Comparison of ENCODE assay signal across 8 cellular contexts in the genomic region with DNA sequence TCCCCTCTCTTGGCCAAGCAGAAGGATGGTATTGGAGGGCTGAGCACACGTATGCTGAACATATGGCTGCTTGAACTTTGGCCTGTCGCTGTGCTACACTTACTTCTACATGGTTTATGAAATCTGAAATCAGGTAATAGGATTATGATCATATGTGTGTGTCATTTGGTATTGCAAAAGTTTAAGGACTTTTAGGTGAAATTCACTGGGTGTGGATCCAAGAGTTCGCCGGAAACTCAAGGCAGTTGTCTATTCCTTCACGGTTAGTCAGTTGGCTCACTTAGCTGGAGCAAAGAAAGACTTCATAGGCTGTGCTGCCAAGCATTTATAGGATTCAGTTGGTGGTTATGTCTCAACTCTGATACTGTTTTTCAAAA. TPM values are rescaled to one million over a fixed set of nuclear protein-coding genes. Genes with fewer than 3 reads are reported as not detected.
A peak's percentile ranks its signal among the peaks of the same experiment; 100 is the strongest.
DNase-seq lines count a peak whose midpoint lies in the region; ATAC-seq and TF ChIP-seq lines count a peak whose summit lies in the region.

No MANE protein-coding gene starts in this region.

- H3K9me3 ChIP-seq in body of pancreas (no peaks in the 10 kb centered on the region), uterus (no peaks in the 10 kb centered on the region)

- TF ChIP-seq CTCF in body of pancreas (IDR thresholded peaks at IDR 0.05) (no peak), uterus (IDR thresholded peaks at IDR 0.05) (no peak)

- DNase-seq in NCI-H2227 (lab: John Stamatoyannopoulos, UW; ENCODE audit: unreplicated experiment) (peak; percentile 18), NCI-H2227 treated with DMSO at 0.1 percent for 48 hours (lab: John Stamatoyannopoulos, UW) (no peak), MV-4-11 (lab: John Stamatoyannopoulos, UW) (peak; percentile 22), body of pancreas (peak; percentile 23 to 45 (median 28)), lung microvascular endothelial cell (ENCODE audit: low read depth in 2 of 2) (peak; percentile 20 to 57), uterus (peak in 1 of 2 donors; percentile 30), NK-92 (lab: John Stamatoyannopoulos, UW; ENCODE audit: unreplicated experiment) (no peak), SHP77 (lab: John Stamatoyannopoulos, UW) (no peak)

- TF ChIP-seq POLR2A in body of pancreas (IDR thresholded peaks at IDR 0.05) = peak in 2 of 3 donors; percentile 45 to 46
- no peak for TF ChIP-seq POLR2A in uterus (IDR thresholded peaks at IDR 0.05)

- H3K4me1 ChIP-seq in body of pancreas (peaks cover 42% of the 10 kb centered on the region), uterus (peaks cover 0 to 4% of the 10 kb centered on the region in 2 donors)

- H3K36me3 ChIP-seq in body of pancreas (replicated peaks in 1 of 2; ENCODE audit: insufficient read depth in 1 of 2, low read depth in 2 of 2) (no peaks in the 10 kb centered on the region), uterus (no peaks in the 10 kb centered on the region)

- ATAC-seq in body of pancreas = no peak

- WGBS in body of pancreas, 2 donors = 30 to 37% methylated on average over 5 of the region's 5 CpGs

- H3K4me3 ChIP-seq in body of pancreas = peak overlapping the region; percentile 89 to 91
- peak overlapping the region; percentile 62 to 78 for H3K4me3 ChIP-seq in uterus

- H3K27ac ChIP-seq in body of pancreas = peak overlapping the region; percentile 89 to 99 (median 95)
- H3K27ac ChIP-seq in uterus = peak overlapping the region; percentile 96 to 97

- H3K27me3 ChIP-seq in body of pancreas = no peaks in the 10 kb centered on the region
- H3K27me3 ChIP-seq in uterus = no peaks in the 10 kb centered on the region

- intact Hi-C loops in body of pancreas (cut with DNase I) (no loop called here), uterus (cut with DNase I; ENCODE audit: low total_unique reads) (no loop called here)

RNA-seq across cellular contexts. Expression of a gene that starts 0.9 kb away (rescaled TPM):
- total RNA-seq in body of pancreas (10 to 100 TPM; 57.9 to 66.6 TPM), lung microvascular endothelial cell (37.9 and 41.2 TPM in 2 replicates), uterus (10 to 100 TPM; 17.7 to 66.5 (median 55.0) TPM)

Comparison
In these comparisons a context has a peak if more than half of its experiments do, and no peak if none do; other contexts are left out.
1. DNase-seq: peak in NCI-H2227 (single experiment), MV-4-11 (single experiment), body of pancreas (4 of 4) and lung microvascular endothelial cell (2 of 2); none in NCI-H2227 treated with DMSO at 0.1 percent for 48 hours (single experiment), NK-92 (single experiment) and SHP77 (0 of 2).
2. POLR2A ChIP-seq: peak in body of pancreas (2 of 3); none in uterus (0 of 2).